ENCODE assay signal across 8 cellular contexts in the genomic region with DNA sequence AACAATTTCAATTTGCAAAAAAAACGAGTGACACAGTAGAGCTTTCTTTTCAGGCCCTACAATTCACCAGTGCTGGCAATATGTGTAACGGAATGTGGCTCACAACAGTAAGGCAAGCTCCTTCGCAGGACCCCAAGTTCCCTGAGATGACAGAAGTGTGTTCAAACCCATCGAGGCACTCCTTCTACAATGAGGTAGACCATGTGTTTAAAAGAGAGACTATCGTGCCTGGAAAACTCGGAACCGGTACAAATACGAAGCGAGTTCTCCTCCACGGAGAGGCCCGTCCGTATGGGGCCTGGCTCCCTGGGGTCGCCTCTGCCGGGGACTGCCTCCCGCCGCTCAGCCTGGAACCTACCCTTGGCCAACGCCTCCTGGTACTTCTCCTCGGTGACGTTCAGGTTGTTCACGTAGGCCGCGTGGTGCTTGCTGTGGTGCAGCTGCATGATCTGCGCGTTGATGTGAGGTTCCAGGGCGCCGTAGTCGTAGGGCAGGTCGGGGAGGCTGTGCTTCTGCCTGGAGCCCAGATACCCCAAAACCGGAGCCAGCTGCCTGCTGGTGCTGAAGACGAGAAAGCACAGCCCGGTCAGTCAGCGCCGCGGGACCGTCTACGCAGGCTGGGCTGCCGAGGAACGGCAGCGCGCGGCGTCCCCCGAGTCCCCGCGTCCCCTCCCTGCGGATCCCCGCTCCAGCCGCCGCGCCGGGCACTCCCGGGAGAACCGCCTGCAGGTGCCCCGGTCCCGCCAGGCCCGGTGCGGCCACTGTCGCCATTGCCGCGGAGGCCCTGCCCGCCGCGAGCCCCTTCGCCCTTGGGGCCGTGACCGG.
DNase-seq lines count a peak whose midpoint lies in the region; ATAC-seq lines count a peak whose summit lies in the region.

No MANE protein-coding gene starts in this region.

- ATAC-seq in GM21529 (IDR thresholded peaks at IDR 0.05; ENCODE audit: unreplicated experiment), result peak; percentile 38

- DNase-seq in DMS79 treated with DMSO at 0.1 percent for 48 hours (lab: John Stamatoyannopoulos, UW) (peak; percentile 29), HuH-7.5 (ENCODE audit: low spot score) (peak; percentile 49), SW480 (ENCODE audit: low spot score) (peak; percentile 50), amniotic epithelial cell (ENCODE audit: low read depth) (peak; percentile 53), hepatic stellate cell (ENCODE audit: low spot score) (peak; percentile 36), retina (peak; percentile 80), amniotic stem cell (lab: John Stamatoyannopoulos, UW) (no peak)
